8 cellular contexts compared by ENCODE assay signal in genomic region chr1:33348676-33349080, GRCh38. TPM values are rescaled to one million over a fixed set of nuclear protein-coding genes. Genes with fewer than 3 reads are reported as not detected.
DNase-seq lines count a peak whose midpoint lies in the region; ATAC-seq and TF ChIP-seq lines count a peak whose summit lies in the region.

No MANE protein-coding gene starts in this region.

- H3K27ac ChIP-seq in WERI-Rb-1 (peak overlapping the region; percentile 95), epithelial cell of prostate (peak overlapping the region; percentile 99)

- peaks cover 63% of the 10 kb centered on the region for H3K36me3 ChIP-seq in WERI-Rb-1

- no peaks in the 10 kb centered on the region for H3K27me3 ChIP-seq in WERI-Rb-1 (ENCODE audit: insufficient read depth, low read depth, severe bottlenecking)

- no peak for TF ChIP-seq CTCF in WERI-Rb-1 (IDR thresholded peaks at IDR 0.05; ENCODE audit: low read depth, low read length)
- TF ChIP-seq CTCF in neural crest cell (conservative IDR thresholded peaks at IDR 0.05): no peak

- H3K9me3 Mint-ChIP-seq in neural crest cell: no peaks in the 10 kb centered on the region

- H3K27ac Mint-ChIP-seq in neural crest cell (ENCODE audit: unreplicated experiment): peak overlapping the region; percentile 97

- H3K36me3 Mint-ChIP-seq in neural crest cell (ENCODE audit: low read depth): peaks cover 5% of the 10 kb centered on the region

- H3K9me3 ChIP-seq in WERI-Rb-1 (ENCODE audit: severe bottlenecking): peaks cover 2% of the 10 kb centered on the region

- H3K27me3 Mint-ChIP-seq in neural crest cell (ENCODE audit: low read depth): no peaks in the 10 kb centered on the region

- no peak for ATAC-seq in activated CD4-positive, CD25-positive, alpha-beta regulatory T cell treated with anti-CD3 and anti-CD28 coated beads, Interleukin-2, amount 50 U/mL, for 24 hours
- ATAC-seq in HG03565 (IDR thresholded peaks at IDR 0.05; ENCODE audit: unreplicated experiment): no peak
- ATAC-seq in HG03139 (IDR thresholded peaks at IDR 0.05; ENCODE audit: unreplicated experiment): no peak

- H3K4me3 Mint-ChIP-seq in neural crest cell: peak overlapping the region; percentile 90

- H3K4me1 Mint-ChIP-seq in neural crest cell: peaks cover 67% of the 10 kb centered on the region

- DNase-seq in HCEC 1CT (peak; percentile 23), WERI-Rb-1 (no peak), epithelial cell of prostate (ENCODE audit: low read depth, low spot score) (no peak), neural crest cell (ENCODE audit: low read depth, low spot score) (no peak), activated gamma-delta T cell (lab: John Stamatoyannopoulos, UW) (no peak)

- H3K4me3 ChIP-seq in WERI-Rb-1 (ENCODE audit: low read depth, low read length): peak overlapping the region; percentile 97

RNA-seq across cellular contexts. Expression of gene A3GALT2, which starts 27.8 kb away (rescaled TPM):
- total RNA-seq in neural crest cell: not detected in 2 replicates
